24 cellular contexts compared by ENCODE assay signal in the genomic region with DNA sequence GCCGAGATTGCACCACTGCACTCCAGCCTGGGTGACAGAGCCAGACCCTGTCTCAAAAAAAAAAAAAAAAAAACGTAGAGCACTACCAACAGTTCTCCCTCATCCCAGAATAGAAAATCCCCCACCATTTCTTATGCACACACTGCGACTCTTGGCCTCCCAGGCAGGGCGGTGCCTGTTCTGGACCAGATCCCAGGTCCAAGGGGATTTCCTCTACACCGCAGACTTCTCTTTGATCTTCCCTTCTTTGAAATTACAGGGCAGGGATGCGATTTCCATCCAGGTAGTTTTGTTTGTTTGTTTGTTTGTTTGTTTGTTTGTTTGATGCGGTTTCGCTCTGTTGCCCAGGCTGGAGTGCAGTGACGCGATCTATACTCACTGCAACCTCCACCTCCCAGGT.
"Had no signal": no experiment of that assay in that cellular context is flagged by ENCODE, and none has a peak within 500 bp of the region (broad histone marks: within the 10 kb centered on the region; RNA-seq: fewer than 3 reads in every experiment).

No MANE protein-coding gene starts in this region.

- H3K27ac Mint-ChIP-seq: dendritic cell treated with granulocyte-macrophage colony-stimulating factor and Interleukin-4, amounts not matched to agents 40 ng/mL and 50 ng/mL, for 4 days; immature natural killer cell; natural killer cell treated with Interleukin-12 subunit alpha and Interleukin-12 subunit beta and Interleukin-15 and Interleukin-18, amount 100 ng/mL, for 72 hours; neural progenitor cell; stimulated activated memory B cell treated with anti-CD40 and anti-IgM and Interleukin-4, amounts not matched to agents 10 μg/mL and 1 μg/mL and 100 μg/mL, for 72 hours; stimulated activated naive CD8-positive, alpha-beta T cell treated with anti-CD3 and anti-CD28 coated beads, Interleukin-15, Interleukin-2, amounts not matched to agents 100 ng/mL and 50 ng/mL, for 24 hours had no signal

- H3K36me3 ChIP-seq: left ventricle myocardium inferior, lower lobe of right lung, neural progenitor cell, pancreas, tibial nerve, upper lobe of right lung, vagina had no signal

- H3K9me3 ChIP-seq: left ventricle myocardium inferior, lower lobe of right lung, pancreas, psoas muscle, spleen, testis, upper lobe of right lung, vagina had no signal

- H3K4me3 Mint-ChIP-seq: dendritic cell treated with granulocyte-macrophage colony-stimulating factor and Interleukin-4, amounts not matched to agents 40 ng/mL and 50 ng/mL, for 4 days; immature natural killer cell; natural killer cell treated with Interleukin-12 subunit alpha and Interleukin-12 subunit beta and Interleukin-15 and Interleukin-18, amount 100 ng/mL, for 72 hours; neural progenitor cell; stimulated activated memory B cell treated with anti-CD40 and anti-IgM and Interleukin-4, amounts not matched to agents 10 μg/mL and 1 μg/mL and 100 μg/mL, for 72 hours; stimulated activated naive CD8-positive, alpha-beta T cell treated with anti-CD3 and anti-CD28 coated beads, Interleukin-15, Interleukin-2, amounts not matched to agents 100 ng/mL and 50 ng/mL, for 24 hours had no signal

- DNase-seq: erythroblast; foreskin keratinocyte; immature natural killer cell; left ventricle myocardium inferior; lower lobe of right lung; mesenchymal stem cell; midbrain; nucleus accumbens; psoas muscle; spleen; stimulated activated CD4-positive, alpha-beta T cell treated with anti-CD3 and anti-CD28 coated beads, Interleukin-15, amount 100 ng/mL, for 24 hours; stimulated activated CD4-positive, alpha-beta T cell treated with anti-CD3 and anti-CD28 coated beads, Interleukin-1b, Interleukin-23, amount 100 ng/mL, for 48 hours; stimulated activated CD4-positive, alpha-beta T cell treated with anti-CD3 and anti-CD28 coated beads, Interleukin-4, amount 100 ng/mL, for 24 hours; testis; upper lobe of right lung had no signal

- ATAC-seq: foreskin keratinocyte; lower lobe of right lung; natural killer cell treated with Interleukin-12 subunit alpha and Interleukin-12 subunit beta and Interleukin-15 and Interleukin-18, amount 100 ng/mL, for 72 hours; psoas muscle; sciatic nerve; stimulated activated memory B cell treated with anti-CD40 and anti-IgM and Interleukin-4, amounts not matched to agents 10 μg/mL and 1 μg/mL and 100 μg/mL, for 72 hours; upper lobe of right lung had no signal

- H3K9me3 Mint-ChIP-seq: immature natural killer cell; natural killer cell treated with Interleukin-12 subunit alpha and Interleukin-12 subunit beta and Interleukin-15 and Interleukin-18, amount 100 ng/mL, for 72 hours; stimulated activated naive CD8-positive, alpha-beta T cell treated with anti-CD3 and anti-CD28 coated beads, Interleukin-15, Interleukin-2, amounts not matched to agents 100 ng/mL and 50 ng/mL, for 24 hours had no signal

- H3K9ac ChIP-seq: neural progenitor cell had no signal

- H3K4me3 ChIP-seq: left ventricle myocardium inferior, lower lobe of right lung, neural progenitor cell, pancreas, psoas muscle, spleen, testis, tibial nerve, upper lobe of right lung, vagina had no signal

- H3K36me3 Mint-ChIP-seq: immature natural killer cell; natural killer cell treated with Interleukin-12 subunit alpha and Interleukin-12 subunit beta and Interleukin-15 and Interleukin-18, amount 100 ng/mL, for 72 hours; neural progenitor cell; stimulated activated memory B cell treated with anti-CD40 and anti-IgM and Interleukin-4, amounts not matched to agents 10 μg/mL and 1 μg/mL and 100 μg/mL, for 72 hours had no signal

- H3K27me3 ChIP-seq: foreskin keratinocyte, neural progenitor cell, pancreas, spleen, testis, tibial nerve, upper lobe of right lung, vagina had no signal

- H2AFZ ChIP-seq: neural progenitor cell had no signal

- H3K4me2 ChIP-seq: neural progenitor cell had no signal

- H3K4me1 Mint-ChIP-seq: immature natural killer cell; neural progenitor cell; stimulated activated memory B cell treated with anti-CD40 and anti-IgM and Interleukin-4, amounts not matched to agents 10 μg/mL and 1 μg/mL and 100 μg/mL, for 72 hours had no signal

- H3K27me3 Mint-ChIP-seq: dendritic cell treated with granulocyte-macrophage colony-stimulating factor and Interleukin-4, amounts not matched to agents 40 ng/mL and 50 ng/mL, for 4 days; natural killer cell treated with Interleukin-12 subunit alpha and Interleukin-12 subunit beta and Interleukin-15 and Interleukin-18, amount 100 ng/mL, for 72 hours; stimulated activated memory B cell treated with anti-CD40 and anti-IgM and Interleukin-4, amounts not matched to agents 10 μg/mL and 1 μg/mL and 100 μg/mL, for 72 hours; stimulated activated naive CD8-positive, alpha-beta T cell treated with anti-CD3 and anti-CD28 coated beads, Interleukin-15, Interleukin-2, amounts not matched to agents 100 ng/mL and 50 ng/mL, for 24 hours had no signal

- H3K27ac ChIP-seq: foreskin keratinocyte, left ventricle myocardium inferior, lower lobe of right lung, neural progenitor cell, pancreas, psoas muscle, spleen, testis, tibial nerve, upper lobe of right lung, vagina had no signal

- H3K4me1 ChIP-seq: foreskin keratinocyte, left ventricle myocardium inferior, lower lobe of right lung, neural progenitor cell, psoas muscle, spleen, tibial nerve, upper lobe of right lung had no signal
